Comparison of ENCODE assay signal across 21 cellular contexts in genomic region chr20:46696791-46697279, GRCh38. TPM values are rescaled to one million over a fixed set of nuclear protein-coding genes. Genes with fewer than 3 reads are reported as not detected.
DNase-seq lines count a peak whose midpoint lies in the region; ATAC-seq, FAIRE-seq and TF ChIP-seq lines count a peak whose summit lies in the region.
"Had no signal": no experiment of that assay in that cellular context is flagged by ENCODE, and none has a peak within 500 bp of the region (broad histone marks: within the 10 kb centered on the region; RNA-seq: fewer than 3 reads in every experiment).

No MANE protein-coding gene starts in this region.

- H3K27me3 ChIP-seq in BLaER1: no peaks in the 10 kb centered on the region
- H3K27me3 ChIP-seq in GM12878 (replicated peaks in 1 of 2; ENCODE audit: control insufficient read depth in 2 of 2, insufficient read depth in 2 of 2, low read length in 1 of 2): no peaks in the 10 kb centered on the region
- H3K27me3 ChIP-seq in neuronal stem cell (ENCODE audit: control insufficient read depth in 3 of 3, insufficient read depth in 3 of 3, low read depth in 1 of 3, low read length in 3 of 3): no peaks in the 10 kb centered on the region

- H3K4me1 Mint-ChIP-seq in MCF 10A (ENCODE audit: insufficient read depth, unreplicated experiment): peaks cover 8% of the 10 kb centered on the region

- no peak for TF ChIP-seq EP300 in GM12878 (IDR thresholded peaks at IDR 0.05; ENCODE audit: borderline replicate concordance in 1 of 2, control insufficient read depth in 1 of 2, low read depth in 2 of 2, low read length in 2 of 2)

- no peak overlapping the region for H2BK5ac ChIP-seq in neuronal stem cell (ENCODE audit: low read length)

- H4K8ac ChIP-seq in neuronal stem cell (ENCODE audit: low read depth, low read length): no peak overlapping the region

- H3K4ac ChIP-seq in neuronal stem cell (ENCODE audit: low read length): no peak overlapping the region

- H3K4me2 ChIP-seq in BLaER1 (peak overlapping the region; percentile 82), GM12878 (ENCODE audit: control insufficient read depth, insufficient read depth) (no peak overlapping the region), neuronal stem cell (ENCODE audit: insufficient read depth, low read length, poor library complexity, severe bottlenecking) (no peak overlapping the region)

- peak overlapping the region; percentile 53 for H3K9ac ChIP-seq in BLaER1
- no peak overlapping the region for H3K9ac ChIP-seq in GM12878 (ENCODE audit: control insufficient read depth, insufficient read depth, low read length)
- H3K9ac ChIP-seq in neuronal stem cell (ENCODE audit: low read depth, low read length, poor library complexity): no peak overlapping the region

- H2AK5ac ChIP-seq in neuronal stem cell (ENCODE audit: low read depth, low read length): peak overlapping the region; percentile 54

- no peak for TF ChIP-seq CTCF in GM12878 (IDR thresholded peaks at IDR 0.05 in 2 of 3, conservative IDR thresholded peaks at IDR 0.05 in 1 of 3; ENCODE audit: control insufficient read depth in 2 of 3, extremely low read depth in 1 of 3, insufficient read depth in 1 of 3, low read depth in 3 of 3, low read length in 3 of 3)
- TF ChIP-seq CTCF in RWPE1 (conservative IDR thresholded peaks at IDR 0.05; ENCODE audit: low read depth): no peak
- TF ChIP-seq CTCF in MCF 10A (IDR thresholded peaks at IDR 0.05; ENCODE audit: unreplicated experiment): no peak

- no peaks in the 10 kb centered on the region for H4K20me1 ChIP-seq in BLaER1
- H4K20me1 ChIP-seq in GM12878 (ENCODE audit: control insufficient read depth, insufficient read depth): no peaks in the 10 kb centered on the region

- H2BK15ac ChIP-seq in neuronal stem cell (ENCODE audit: low read length): peak overlapping the region; percentile 27

- SMC1A ChIA-PET in GM12878 (lab: Charles Lee; ENCODE audit: uncharacterized antibody, unreplicated experiment): interaction anchor here (1.8 kb wide), 1 partner anchor 9 kb away, joined by 4 read pairs; no protein-coding TSS in a partner anchor

- H2AFZ ChIP-seq in GM12878 (ENCODE audit: control insufficient read depth, low read depth, low read length) (no peak overlapping the region), neuronal stem cell (ENCODE audit: low read length) (peak overlapping the region; percentile 14)

- H3K23ac ChIP-seq in neuronal stem cell (ENCODE audit: low read depth, low read length, poor library complexity): no peak overlapping the region

- intact Hi-C loops in GM12878 (cut with micrococcal nuclease; ENCODE audit: unreplicated experiment): no loop called here
- intact Hi-C loops in MCF 10A (cut with micrococcal nuclease): no loop called here

- H3K27me3 Mint-ChIP-seq in MCF 10A (ENCODE audit: insufficient read depth, unreplicated experiment): no peaks in the 10 kb centered on the region

- H3K9me3 Mint-ChIP-seq in MCF 10A (ENCODE audit: unreplicated experiment): peaks cover 2% of the 10 kb centered on the region
- H3K9me3 Mint-ChIP-seq: CD8-positive, alpha-beta T cell had no signal

- FAIRE-seq in GM12878 (lab: Jason Lieb, UNC): no peak
- FAIRE-seq: A204.1, GM12892, RCC 7860 had no signal

- no peak overlapping the region for H2BK12ac ChIP-seq in neuronal stem cell (ENCODE audit: low read length)

- peaks cover 46% of the 10 kb centered on the region for H3K4me1 ChIP-seq in BLaER1
- no peaks in the 10 kb centered on the region; the same call in 1 of the 2 replicates for H3K4me1 ChIP-seq in GM12878 (ENCODE audit: control insufficient read depth, insufficient read depth, low read length)
- peaks cover 4 to 32% of the 10 kb centered on the region in 2 donors for H3K4me1 ChIP-seq in neuronal stem cell (ENCODE audit: control insufficient read depth in 2 of 2, insufficient read depth in 1 of 2, low read depth in 1 of 2, low read length in 2 of 2)

- H3K18ac ChIP-seq in neuronal stem cell (ENCODE audit: low read length): no peak overlapping the region

- H3K36me3 ChIP-seq in BLaER1 (no peaks in the 10 kb centered on the region), GM12878 (ENCODE audit: control insufficient read depth in 2 of 2, insufficient read depth in 2 of 2, low read length in 1 of 2) (no peaks in the 10 kb centered on the region), neuronal stem cell (replicated peaks in 1 of 2; ENCODE audit: control insufficient read depth in 2 of 2, insufficient read depth in 2 of 2, low read length in 2 of 2) (no peaks in the 10 kb centered on the region)

- H3K4me3 ChIP-seq in BLaER1: no peak overlapping the region
- H3K4me3 ChIP-seq in GM12878: no peak overlapping the region
- no peak overlapping the region for H3K4me3 ChIP-seq in neuronal stem cell (ENCODE audit: low read length in 2 of 2)

- CTCF ChIA-PET in GM12878 (lab: Yijun Ruan, JAX) (interaction anchor here (0.7 to 2.9 kb wide), 3 partner anchors 11 to 670 kb away, joined by 3 to 10 read pairs (median 6); no protein-coding TSS in a partner anchor), RWPE1 (lab: Yijun Ruan, JAX) (interaction anchor here (0.8 kb wide), 1 partner anchor 1658 kb away, joined by 4 read pairs; no protein-coding TSS in a partner anchor), MCF 10A (lab: Yijun Ruan, JAX) (interaction anchor here (0.6 to 1.2 kb wide), 2 partner anchors 15 to 61 kb away, joined by 3 to 4 read pairs; no protein-coding TSS in a partner anchor)

- in situ Hi-C loops in GM12878 (cut with MboI): no loop called here

- POLR2A ChIA-PET in GM12878 (lab: Charles Lee) (no interaction called here), RWPE1 (lab: Yijun Ruan, JAX; ENCODE audit: low non-redundant PET) (no interaction called here), MCF 10A (lab: Yijun Ruan, JAX) (interaction anchor here (0.6 to 1.2 kb wide), 4 partner anchors 11 to 486 kb away, joined by 3 to 4 read pairs (median 3); no protein-coding TSS in a partner anchor)

- H3K27ac Mint-ChIP-seq in MCF 10A (ENCODE audit: low read depth, unreplicated experiment): no peak overlapping the region
- H3K27ac Mint-ChIP-seq: CD8-positive, alpha-beta T cell; IgD-negative memory B cell had no signal

- WGBS in GM12878 (ENCODE audit: insufficient coverage, insufficient replicate concordance, low lambda C conversion rate, missing lambda C conversion rate): 18% methylated on average over 3 of the region's 3 CpGs
- no CpG with 5 or more reads among the region's 3 CpGs for WGBS in neuronal stem cell (ENCODE audit: extremely low coverage in 2 of 2, insufficient read length in 2 of 2, insufficient replicate concordance in 1 of 2), 2 donors

- H3K79me2 ChIP-seq in GM12878 (ENCODE audit: control insufficient read depth, insufficient read depth, low read length): no peaks in the 10 kb centered on the region

- H2BK120ac ChIP-seq in neuronal stem cell (ENCODE audit: low read depth, low read length): no peak overlapping the region

- RAD21 ChIA-PET in GM12878 (lab: Charles Lee; ENCODE audit: unreplicated experiment): no interaction called here

- no peaks in the 10 kb centered on the region for H3K79me1 ChIP-seq in neuronal stem cell (ENCODE audit: low read depth, low read length)

- H3K27ac ChIP-seq in BLaER1: peak overlapping the region; percentile 57
- H3K27ac ChIP-seq in GM12878 (ENCODE audit: control insufficient read depth, insufficient read depth): no peak overlapping the region
- no peak overlapping the region for H3K27ac ChIP-seq in neuronal stem cell (replicated peaks; ENCODE audit: low read length)
- H3K27ac ChIP-seq in RWPE1: no peak overlapping the region

- H3K14ac ChIP-seq in neuronal stem cell (ENCODE audit: low read length): no peak overlapping the region

- ATAC-seq in GM12878 (peak; percentile 37; the same call in 2 of the 3 replicates), HG03457 (IDR thresholded peaks at IDR 0.05; ENCODE audit: unreplicated experiment) (no peak)
- ATAC-seq: CD8-positive, alpha-beta T cell had no signal

- no peaks in the 10 kb centered on the region for H3K36me3 Mint-ChIP-seq in MCF 10A (ENCODE audit: insufficient read depth, unreplicated experiment)
- H3K36me3 Mint-ChIP-seq: CD8-positive, alpha-beta T cell had no signal

- BruUV-seq in GM12878 (replicated peaks; lab: Mats Ljungman, UMichigan) (no TSS peak), MCF 10A (replicated peaks; lab: Mats Ljungman, UMichigan) (no TSS peak)

- no peak for TF ChIP-seq RAD21 in GM12878 (IDR thresholded peaks at IDR 0.05; ENCODE audit: insufficient read depth, low read depth, low read length)

- no peak for TF ChIP-seq POLR2A in GM12878 (IDR thresholded peaks at IDR 0.05; ENCODE audit: low read depth, low read length)

- H4K91ac ChIP-seq in neuronal stem cell (ENCODE audit: low read depth, low read length, poor library complexity): no peak overlapping the region

- no peak overlapping the region for H3K4me3 Mint-ChIP-seq in MCF 10A (ENCODE audit: unreplicated experiment)
- H3K4me3 Mint-ChIP-seq: CD8-positive, alpha-beta T cell; IgD-negative memory B cell had no signal

- peaks cover 19% of the 10 kb centered on the region for H3K9me3 ChIP-seq in BLaER1
- H3K9me3 ChIP-seq in GM12878 (replicated peaks; ENCODE audit: control insufficient read depth, insufficient read depth, low read length): no peaks in the 10 kb centered on the region; the same call in 1 of the 3 replicates
- peaks cover 0 to 5% of the 10 kb centered on the region in 2 donors for H3K9me3 ChIP-seq in neuronal stem cell (replicated peaks in 1 of 2; ENCODE audit: control insufficient read depth in 2 of 2, insufficient read depth in 1 of 2, low read depth in 1 of 2, low read length in 2 of 2)

- DNase-seq in M059J (ENCODE audit: low read depth) (peak; percentile 70), GM12878 (ENCODE audit: low read depth, low spot score) (no peak), neuronal stem cell (ENCODE audit: low spot score) (no peak), RWPE1 (ENCODE audit: low spot score) (no peak), MCF 10A (ENCODE audit: unreplicated experiment) (no peak)
- DNase-seq: CD8-positive, alpha-beta T cell; Kasumi-1; NCI-H1092; NCI-H1436 treated with DMSO at 0.1 percent for 48 hours; NCI-H2029 treated with DMSO at 0.1 percent for 48 hours; NCI-H2171 treated with DMSO at 0.1 percent for 48 hours; NCI-H446; SHP77 had no signal

RNA-seq across cellular contexts. Expression of gene TP53RK, which starts 7.6 kb away (rescaled TPM):
- 24.7 and 28.0 TPM in 2 replicates for total RNA-seq in M059J (2014; rRNA removed; shearing (Covaris generic))
- 19.6 and 20.3 TPM in 2 replicates for total RNA-seq in GM12878 (2013; cell fraction: nucleolus; rRNA removed)
- total RNA-seq in GM12878 (2014; rRNA removed) (23.1 and 25.8 TPM in 2 replicates), GM12878 (2014; rRNA removed; fragmentation: Illumina TruSeq; extraction: Trizol) (14.6 and 14.8 TPM in 2 replicates), GM12878 (2021) (14.3 and 15.5 TPM in 2 replicates), MCF 10A (2022) (11.0 and 16.2 TPM in 2 replicates)
- polyA plus RNA-seq in GM12878 (2011; ENCODE audit: low read depth): 5.2 TPM
- polyA plus RNA-seq in GM12878 (2011; rRNA removed) (19.8 and 24.7 TPM in 2 replicates), GM12878 (2014; fragmentation: Illumina TruSeq; extraction: Trizol) (12.8 and 14.1 TPM in 2 replicates), GM12878 (2014; fragmentation: Nextera tagmentation; extraction: Ambion mirVana) (1 to 10 TPM; 3.8 to 6.2 TPM), GM12878 (2014; rRNA removed) (16.2 and 16.7 TPM in 2 replicates), GM12878 (2016; fragmentation: Nextera tagmentation; extraction: Ambion mirVana) (10 to 100 TPM; 20.8 to 22.3 TPM)
- polyA plus RNA-seq in GM12878 (2011; cell fraction: cytosol; rRNA removed): 11.8 and 12.5 TPM in 2 replicates
- 7.0 and 8.5 TPM in 2 replicates for polyA plus RNA-seq in GM12878 (2011; cell fraction: nucleus; rRNA removed)
- 6.4 and 8.9 TPM in 2 replicates for polyA plus RNA-seq in GM12878 (2012)
- polyA minus RNA-seq in GM12878 (2011; rRNA and poly(A)+ RNA removed): 12.6 and 13.1 TPM in 2 replicates
- 4.7 and 7.5 TPM in 2 replicates for polyA minus RNA-seq in GM12878 (2011; cell fraction: cytosol; rRNA and poly(A)+ RNA removed)
- polyA minus RNA-seq in GM12878 (2011; cell fraction: nucleus; rRNA and poly(A)+ RNA removed): 6.2 and 9.7 TPM in 2 replicates
- polyA plus RNA-seq in neuronal stem cell (2013, experiment 1 of 2): 10.8 TPM
- 11.5 TPM for polyA plus RNA-seq in neuronal stem cell (2013, experiment 2 of 2)

RNA-seq across cellular contexts. Expression of gene SLC2A10, which starts 12.6 kb away (rescaled TPM):
- 27.6 and 28.5 TPM in 2 replicates for total RNA-seq in M059J (2014; rRNA removed; shearing (Covaris generic))
- not detected in 2 replicates for total RNA-seq in GM12878 (2013; cell fraction: nucleolus; rRNA removed)
- total RNA-seq in GM12878 (2014; rRNA removed) (not detected in 2 replicates), GM12878 (2014; rRNA removed; fragmentation: Illumina TruSeq; extraction: Trizol) (not detected in 2 replicates), GM12878 (2021) (not detected in 2 replicates), MCF 10A (2022) (not detected in 2 replicates)
- polyA plus RNA-seq in GM12878 (2011; ENCODE audit: low read depth): not detected
- polyA plus RNA-seq in GM12878 (2011; rRNA removed) (not detected in 2 replicates), GM12878 (2014; fragmentation: Illumina TruSeq; extraction: Trizol) (not detected in 2 replicates), GM12878 (2014; fragmentation: Nextera tagmentation; extraction: Ambion mirVana) (not detected), GM12878 (2014; rRNA removed) (not detected in 2 replicates), GM12878 (2016; fragmentation: Nextera tagmentation; extraction: Ambion mirVana) (not detected)
- polyA plus RNA-seq in GM12878 (2011; cell fraction: cytosol; rRNA removed): not detected in 2 replicates
- not detected in 2 replicates for polyA plus RNA-seq in GM12878 (2011; cell fraction: nucleus; rRNA removed)
- polyA plus RNA-seq in GM12878 (2012): not detected in 2 replicates
- polyA minus RNA-seq in GM12878 (2011; rRNA and poly(A)+ RNA removed): not detected in 2 replicates
- not detected in 2 replicates for polyA minus RNA-seq in GM12878 (2011; cell fraction: cytosol; rRNA and poly(A)+ RNA removed)
- not detected in 2 replicates for polyA minus RNA-seq in GM12878 (2011; cell fraction: nucleus; rRNA and poly(A)+ RNA removed)
- polyA plus RNA-seq in neuronal stem cell (2013, experiment 1 of 2): 7.8 TPM
- 7.5 TPM for polyA plus RNA-seq in neuronal stem cell (2013, experiment 2 of 2)
- total RNA-seq: CD8-positive, alpha-beta T cell had no signal
- polyA plus RNA-seq: IgD-negative memory B cell had no signal

RNA-seq across cellular contexts. Expression of gene SLC13A3, which starts 45.6 kb away (rescaled TPM):
- not detected in 2 replicates for total RNA-seq in M059J (2014; rRNA removed; shearing (Covaris generic))
- 0.95 and 1.1 TPM in 2 replicates for total RNA-seq in GM12878 (2013; cell fraction: nucleolus; rRNA removed)
- total RNA-seq in GM12878 (2014; rRNA removed) (not detected in 2 replicates), GM12878 (2014; rRNA removed; fragmentation: Illumina TruSeq; extraction: Trizol) (0.09 TPM in 1 of 2 replicates, not detected in the other), GM12878 (2021) (0.48 TPM in 1 of 2 replicates, not detected in the other), MCF 10A (2022) (not detected in 2 replicates)
- 0.16 TPM for polyA plus RNA-seq in GM12878 (2011; ENCODE audit: low read depth)
- polyA plus RNA-seq in GM12878 (2011; rRNA removed) (0.45 and 0.76 TPM in 2 replicates), GM12878 (2014; fragmentation: Illumina TruSeq; extraction: Trizol) (0.03 TPM in 1 of 2 replicates, not detected in the other), GM12878 (2014; fragmentation: Nextera tagmentation; extraction: Ambion mirVana) (under 1 TPM; 0.04 to 0.05 TPM), GM12878 (2014; rRNA removed) (0.06 and 0.24 TPM in 2 replicates), GM12878 (2016; fragmentation: Nextera tagmentation; extraction: Ambion mirVana) (not detected)
- 0.55 and 0.66 TPM in 2 replicates for polyA plus RNA-seq in GM12878 (2011; cell fraction: cytosol; rRNA removed)
- polyA plus RNA-seq in GM12878 (2011; cell fraction: nucleus; rRNA removed): 0.89 and 1.2 TPM in 2 replicates
- polyA plus RNA-seq in GM12878 (2012): 0.08 TPM in 2 replicates
- 0.73 and 0.98 TPM in 2 replicates for polyA minus RNA-seq in GM12878 (2011; rRNA and poly(A)+ RNA removed)
- 0.27 and 0.52 TPM in 2 replicates for polyA minus RNA-seq in GM12878 (2011; cell fraction: cytosol; rRNA and poly(A)+ RNA removed)
- 0.86 and 1.1 TPM in 2 replicates for polyA minus RNA-seq in GM12878 (2011; cell fraction: nucleus; rRNA and poly(A)+ RNA removed)
- 7.2 TPM for polyA plus RNA-seq in neuronal stem cell (2013, experiment 1 of 2)
- 7.5 TPM for polyA plus RNA-seq in neuronal stem cell (2013, experiment 2 of 2)
- total RNA-seq: H4, HT1080 had no signal
- polyA plus RNA-seq: IgD-negative memory B cell had no signal

Comparison
In these comparisons a context has a peak if more than half of its experiments do, and no peak if none do; other contexts are left out.
1. RNA of gene SLC2A10, which starts 12.6 kb away (total RNA-seq): 27.6 to 28.5 TPM in M059J; not detected in GM12878 and not detected in MCF 10A; every median in the first group is over 10 times any median in the second.